Comparison of ENCODE assay signal across 7 cellular contexts in genomic region chr19:39497850-39498261, GRCh38. TPM values are rescaled to one million over a fixed set of nuclear protein-coding genes. Genes with fewer than 3 reads are reported as not detected.
DNase-seq lines count a peak whose midpoint lies in the region; ATAC-seq, FAIRE-seq and TF ChIP-seq lines count a peak whose summit lies in the region.

No MANE protein-coding gene starts in this region.

- peak overlapping the region; percentile 60 for H4K8ac ChIP-seq in H1 (ENCODE audit: extremely low read depth, insufficient read depth, low read length)

- peak overlapping the region; percentile 94; the same call in 1 of the 2 replicates for H2BK15ac ChIP-seq in H1 (ENCODE audit: low read length)

- CTCF ChIA-PET in H1 (lab: Charles Lee; ENCODE audit: partially characterized antibody) = interaction anchor here (0.8 to 6.5 kb wide), 12 partner anchors 9 to 176 kb away, joined by 3 to 47 read pairs (median 6); partner anchors contain the start of genes EID2 and EID2B

- TF ChIP-seq CTCF in MM.1S (IDR thresholded peaks at IDR 0.05; ENCODE audit: low read length) (peak; percentile 35; the same call in 1 of the 2 replicates), H1 (IDR thresholded peaks at IDR 0.05; ENCODE audit: control extremely low read depth in 1 of 3, insufficient read depth in 1 of 3, low read depth in 1 of 3, low read length in 3 of 3) (peak; percentile 31 to 39 (median 39)), neural cell (IDR thresholded peaks at IDR 0.05; ENCODE audit: poor library complexity, severe bottlenecking) (peak; percentile 61)

- peak overlapping the region; percentile 86; the same call in 1 of the 2 replicates for H2BK12ac ChIP-seq in H1 (ENCODE audit: low read depth, low read length)

- peaks cover 65% of the 10 kb centered on the region for H3K27me3 ChIP-seq in MM.1S (replicated peaks; ENCODE audit: insufficient read depth, low read length)
- peaks cover 13 to 47% (median 40%) of the 10 kb centered on the region in 4 experiments for H3K27me3 ChIP-seq in H1 (replicated peaks in 1 of 4; ENCODE audit: control insufficient read depth in 3 of 4, extremely low read depth in 1 of 4, insufficient read depth in 3 of 4, low read length in 3 of 4)
- H3K27me3 ChIP-seq in neural cell (ENCODE audit: insufficient read depth, low read depth, low read length) = peaks cover 10% of the 10 kb centered on the region

- no peak overlapping the region for H3K23ac ChIP-seq in H1 (ENCODE audit: insufficient read length)

- TF ChIP-seq EP300 in H1 (IDR thresholded peaks at IDR 0.05; ENCODE audit: borderline replicate concordance in 1 of 2, low read depth in 2 of 2, low read length in 2 of 2) = no peak
- no peak for TF ChIP-seq EP300 in neural cell (conservative IDR thresholded peaks at IDR 0.05; ENCODE audit: poor library complexity, severe bottlenecking)

- no peak overlapping the region for H2BK20ac ChIP-seq in H1 (ENCODE audit: low read length)

- peak overlapping the region; percentile 29; the same call in 1 of the 2 replicates for H2BK5ac ChIP-seq in H1 (ENCODE audit: low read depth, low read length)

- DNase-seq in GM03348 (ENCODE audit: low spot score) (peak; percentile 53), MM.1S (peak; percentile 27), SHP77 (lab: John Stamatoyannopoulos, UW) (peak; percentile 95 to 97), H1 (ENCODE audit: low read depth in 1 of 2, low spot score in 2 of 2) (peak in 1 of 2 experiments; percentile 85), HPDE6-E6E7 (ENCODE audit: extremely low spot score) (no peak)

- H4K91ac ChIP-seq in H1 (replicated peaks; ENCODE audit: insufficient read length, low read length) = peak overlapping the region; percentile 81

- no peak for ATAC-seq in HG02759 (IDR thresholded peaks at IDR 0.05; ENCODE audit: unreplicated experiment)

- H3K4me2 ChIP-seq in MM.1S (ENCODE audit: low read depth, low read length) = peak overlapping the region; percentile 86
- H3K4me2 ChIP-seq in H1 (ENCODE audit: insufficient read depth in 1 of 2, low read depth in 2 of 2, low read length in 2 of 2) = peak overlapping the region; percentile 87
- no peak overlapping the region for H3K4me2 ChIP-seq in neural cell (ENCODE audit: low read length)

- no peaks in the 10 kb centered on the region for H3K79me1 ChIP-seq in H1 (ENCODE audit: low read depth, low read length)

- H3K36me3 ChIP-seq in MM.1S (replicated peaks; ENCODE audit: insufficient read depth, low read length) (no peaks in the 10 kb centered on the region), H1 (ENCODE audit: control insufficient read depth in 2 of 4, insufficient read depth in 4 of 4, low read length in 3 of 4) (no peaks in the 10 kb centered on the region), neural cell (ENCODE audit: insufficient read depth, low read length) (no peaks in the 10 kb centered on the region)

- H3K14ac ChIP-seq in H1 (ENCODE audit: insufficient read length) = no peak overlapping the region

- 0 out of 2 replicates have a peak overlapping the region, but pooled peaks have one; percentile 54 for H2AK5ac ChIP-seq in H1 (ENCODE audit: low read depth, low read length)

- no peaks in the 10 kb centered on the region for H3K9me2 ChIP-seq in MM.1S (replicated peaks; ENCODE audit: insufficient read depth, low read length)
- H3K9me2 ChIP-seq in neural cell (ENCODE audit: insufficient read depth, low read length) = no peaks in the 10 kb centered on the region

- peak overlapping the region; percentile 33 for H2AFZ ChIP-seq in MM.1S (ENCODE audit: low read length)
- peak overlapping the region; percentile 70; the same call in 1 of the 2 replicates for H2AFZ ChIP-seq in H1 (ENCODE audit: low read length)
- H2AFZ ChIP-seq in neural cell (ENCODE audit: low read depth, low read length) = peak overlapping the region; percentile 46

- H4K5ac ChIP-seq in H1 (ENCODE audit: insufficient read length, low read depth, low read length) = no peak overlapping the region

- TF ChIP-seq RAD21 in H1 (IDR thresholded peaks at IDR 0.05 in 1 of 2, conservative IDR thresholded peaks at IDR 0.05 in 1 of 2; ENCODE audit: low read depth in 2 of 2, low read length in 2 of 2) (peak; percentile 40 to 47), neural cell (conservative IDR thresholded peaks at IDR 0.05) (peak; percentile 54)

- H3K4me3 ChIP-seq in MM.1S (ENCODE audit: low read length) (peak overlapping the region; percentile 44), H1 (ENCODE audit: extremely low read depth in 1 of 4, insufficient read depth in 2 of 4, low read depth in 3 of 4, low read length in 4 of 4) (peak overlapping the region; percentile 45 to 85 (median 56); a peak in 7 of 8 replicates), neural cell (ENCODE audit: low read length) (peak overlapping the region; percentile 54)

- peak; percentile 7 for FAIRE-seq in H1 (lab: Jason Lieb, UNC)

- H3K9ac ChIP-seq in MM.1S (ENCODE audit: low read length) (no peak overlapping the region), H1 (replicated peaks in 1 of 4; ENCODE audit: extremely low read depth in 1 of 4, low read depth in 3 of 4, low read length in 3 of 4) (no peak overlapping the region), neural cell (ENCODE audit: low read length) (peak overlapping the region; percentile 46)

- no peaks in the 10 kb centered on the region for H3F3A ChIP-seq in MM.1S (ENCODE audit: insufficient read depth, low read length)
- no peaks in the 10 kb centered on the region for H3F3A ChIP-seq in neural cell (ENCODE audit: insufficient read depth, low read length, poor library complexity, severe bottlenecking)

- H3K18ac ChIP-seq in H1 (ENCODE audit: extremely low read depth, low read length) = 0 out of 2 replicates have a peak overlapping the region, but pooled peaks have one; percentile 9

- H3K4ac ChIP-seq in H1 (replicated peaks; ENCODE audit: insufficient read length, low read depth, low read length) = peak overlapping the region; percentile 48

- H3K4me1 ChIP-seq in MM.1S (ENCODE audit: low read length) = peaks cover 10% of the 10 kb centered on the region; the same call in 1 of the 2 replicates
- peaks cover 4 to 8% (median 5%) of the 10 kb centered on the region in 4 experiments; a peak in 5 of 7 replicates for H3K4me1 ChIP-seq in H1 (replicated peaks in 1 of 4; ENCODE audit: control insufficient read depth in 3 of 4, insufficient read depth in 4 of 4, low read length in 3 of 4)

- TF ChIP-seq POLR2A in H1 (IDR thresholded peaks at IDR 0.05; ENCODE audit: control extremely low read depth in 1 of 2, low read depth in 2 of 2, low read length in 2 of 2) = peak in 1 of 2 experiments; percentile 38; a peak in 1 of 3 replicates

- no peak overlapping the region for H3K56ac ChIP-seq in H1 (replicated peaks; ENCODE audit: insufficient read length, low read depth, low read length)

- peaks cover 15% of the 10 kb centered on the region for H3K23me2 ChIP-seq in H1 (ENCODE audit: low read depth, low read length)

- no peaks in the 10 kb centered on the region for H3K79me2 ChIP-seq in MM.1S (ENCODE audit: low read length)
- H3K79me2 ChIP-seq in H1 (ENCODE audit: control insufficient read depth in 1 of 2, insufficient read depth in 2 of 2, low read length in 2 of 2) = no peaks in the 10 kb centered on the region
- peaks cover 5% of the 10 kb centered on the region for H3K79me2 ChIP-seq in neural cell (replicated peaks; ENCODE audit: insufficient read depth, low read length)

- H4K20me1 ChIP-seq in MM.1S (ENCODE audit: insufficient read depth, low read length) = no peaks in the 10 kb centered on the region
- no peaks in the 10 kb centered on the region for H4K20me1 ChIP-seq in H1 (replicated peaks in 1 of 2; ENCODE audit: control insufficient read depth in 1 of 2, insufficient read depth in 2 of 2, low read length in 2 of 2)
- no peaks in the 10 kb centered on the region for H4K20me1 ChIP-seq in neural cell (ENCODE audit: insufficient read depth)

- 2% methylated on average over 19 of the region's 23 CpGs; no CpG with 5 or more reads in 1 of the 2 experiments for WGBS in H1 (ENCODE audit: extremely low coverage in 1 of 2, insufficient coverage in 1 of 2, insufficient read length in 1 of 2, insufficient replicate concordance in 2 of 2, low coverage in 1 of 2, low lambda C conversion rate in 2 of 2, missing lambda C conversion rate in 1 of 2), 2 experiments

- H3K9me3 ChIP-seq in MM.1S (replicated peaks; ENCODE audit: insufficient read depth, low read length) = no peaks in the 10 kb centered on the region
- peaks cover 0 to 8% of the 10 kb centered on the region in 2 experiments; a peak in 3 of 4 replicates for H3K9me3 ChIP-seq in H1 (ENCODE audit: insufficient read depth in 2 of 2, low read depth in 1 of 2, low read length in 1 of 2)
- H3K9me3 ChIP-seq in neural cell (ENCODE audit: low read length) = no peaks in the 10 kb centered on the region

- H2BK120ac ChIP-seq in H1 (replicated peaks; ENCODE audit: low read depth, low read length) = peak overlapping the region; percentile 31

- H3K27ac ChIP-seq in MM.1S (ENCODE audit: low read length) (no peak overlapping the region), H1 (ENCODE audit: low read depth, low read length) (no peak overlapping the region), neural cell (ENCODE audit: low read length) (peak overlapping the region; percentile 40)

- POLR2A ChIA-PET in H1 (lab: Charles Lee; ENCODE audit: partially characterized antibody) = interaction anchor here (0.6 to 11.1 kb wide), 19 partner anchors 9 to 107 kb away, joined by 3 to 96 read pairs (median 6); partner anchors contain the start of genes EID2B, MED29, PAF1 and PLEKHG2

RNA-seq across cellular contexts. Expression of gene DLL3, which starts 0.9 kb away (rescaled TPM):
- 11.3 and 12.2 TPM in 2 replicates for total RNA-seq in H1 (2021; fragmentation: NEBNext Ultra II Directional; extraction: Animal tissue kit (Norgen Biotek cat#: 25700))
- polyA plus RNA-seq in H1 (2011; rRNA removed) (13.8 and 16.6 TPM in 2 replicates), neural cell (34.4 and 35.5 TPM in 2 replicates)
- polyA plus RNA-seq in H1 (2011; cell fraction: cytosol; rRNA removed) = 10.9 TPM
- 13.1 TPM for polyA plus RNA-seq in H1 (2011; cell fraction: nucleus; rRNA removed)
- polyA plus RNA-seq in H1 (2012, experiment 1 of 2) = 4.0 to 10.2 TPM (median 8.6 TPM) in 4 replicates
- 6.7 TPM for polyA plus RNA-seq in H1 (2012, experiment 2 of 2)
- 63.8 TPM for polyA plus RNA-seq in H1 (2013, experiment 1 of 2)
- 53.9 TPM for polyA plus RNA-seq in H1 (2013, experiment 2 of 2)
- polyA minus RNA-seq in H1 (2011; rRNA and poly(A)+ RNA removed) = 1.2 and 1.6 TPM in 2 replicates
- 4.3 TPM for polyA minus RNA-seq in H1 (2011; cell fraction: cytosol; rRNA and poly(A)+ RNA removed)
- polyA minus RNA-seq in H1 (2011; cell fraction: nucleus; rRNA and poly(A)+ RNA removed) = 3.9 TPM
- 8.0 and 8.9 TPM in 2 replicates for polyA minus RNA-seq in neural cell

RNA-seq across cellular contexts. Expression of gene SELENOV, which starts 17.1 kb away (rescaled TPM):
- 8.4 and 11.0 TPM in 2 replicates for total RNA-seq in H1 (2021; fragmentation: NEBNext Ultra II Directional; extraction: Animal tissue kit (Norgen Biotek cat#: 25700))
- polyA plus RNA-seq in H1 (2011; rRNA removed) = 10.7 and 21.8 TPM in 2 replicates
- polyA plus RNA-seq in H1 (2011; cell fraction: cytosol; rRNA removed) = 11.5 TPM
- polyA plus RNA-seq in H1 (2011; cell fraction: nucleus; rRNA removed) = 27.1 TPM
- polyA plus RNA-seq in H1 (2012, experiment 1 of 2) = 9.8 to 12.5 TPM (median 11.4 TPM) in 4 replicates
- polyA plus RNA-seq in H1 (2012, experiment 2 of 2) = 9.3 TPM
- 23.6 TPM for polyA plus RNA-seq in H1 (2013, experiment 1 of 2)
- polyA plus RNA-seq in H1 (2013, experiment 2 of 2) = 19.1 TPM
- 1.2 and 2.0 TPM in 2 replicates for polyA minus RNA-seq in H1 (2011; rRNA and poly(A)+ RNA removed)
- 4.4 TPM for polyA minus RNA-seq in H1 (2011; cell fraction: cytosol; rRNA and poly(A)+ RNA removed)
- polyA minus RNA-seq in H1 (2011; cell fraction: nucleus; rRNA and poly(A)+ RNA removed) = 16.2 TPM
- polyA plus RNA-seq in neural cell = 1.3 TPM in 1 of 2 replicates, not detected in the other
- polyA minus RNA-seq in neural cell = not detected in 2 replicates

RNA-seq across cellular contexts. Expression of gene TIMM50, which starts 17.2 kb away (rescaled TPM):
- 153 and 155 TPM in 2 replicates for total RNA-seq in H1 (2021; fragmentation: NEBNext Ultra II Directional; extraction: Animal tissue kit (Norgen Biotek cat#: 25700))
- polyA plus RNA-seq in H1 (2011; rRNA removed) (187 and 217 TPM in 2 replicates), neural cell (64.1 and 66.2 TPM in 2 replicates)
- polyA plus RNA-seq in H1 (2011; cell fraction: cytosol; rRNA removed) = 162 TPM
- polyA plus RNA-seq in H1 (2011; cell fraction: nucleus; rRNA removed) = 233 TPM
- polyA plus RNA-seq in H1 (2012, experiment 1 of 2) = 147 to 197 TPM (median 169 TPM) in 4 replicates
- 251 TPM for polyA plus RNA-seq in H1 (2012, experiment 2 of 2)
- polyA plus RNA-seq in H1 (2013, experiment 1 of 2) = 125 TPM
- 123 TPM for polyA plus RNA-seq in H1 (2013, experiment 2 of 2)
- 121 and 126 TPM in 2 replicates for polyA minus RNA-seq in H1 (2011; rRNA and poly(A)+ RNA removed)
- polyA minus RNA-seq in H1 (2011; cell fraction: cytosol; rRNA and poly(A)+ RNA removed) = 92.0 TPM
- polyA minus RNA-seq in H1 (2011; cell fraction: nucleus; rRNA and poly(A)+ RNA removed) = 71.7 TPM
- 42.0 and 47.0 TPM in 2 replicates for polyA minus RNA-seq in neural cell

RNA-seq across cellular contexts. Expression of gene EID2B, which starts 34.8 kb away (rescaled TPM):
- total RNA-seq in H1 (2021; fragmentation: NEBNext Ultra II Directional; extraction: Animal tissue kit (Norgen Biotek cat#: 25700)) = 2.4 and 3.4 TPM in 2 replicates
- polyA plus RNA-seq in H1 (2011; rRNA removed) (2.1 and 11.3 TPM in 2 replicates), neural cell (32.6 and 36.5 TPM in 2 replicates)
- polyA plus RNA-seq in H1 (2011; cell fraction: cytosol; rRNA removed) = 3.4 TPM
- 2.6 TPM for polyA plus RNA-seq in H1 (2011; cell fraction: nucleus; rRNA removed)
- polyA plus RNA-seq in H1 (2012, experiment 1 of 2) = 1.5 to 2.6 TPM (median 1.8 TPM) in 4 replicates
- polyA plus RNA-seq in H1 (2012, experiment 2 of 2) = 1.3 TPM
- 3.8 TPM for polyA plus RNA-seq in H1 (2013, experiment 1 of 2)
- polyA plus RNA-seq in H1 (2013, experiment 2 of 2) = 3.0 TPM
- polyA minus RNA-seq in H1 (2011; rRNA and poly(A)+ RNA removed) = 0.93 and 2.3 TPM in 2 replicates
- 0.95 TPM for polyA minus RNA-seq in H1 (2011; cell fraction: cytosol; rRNA and poly(A)+ RNA removed)
- 1.5 TPM for polyA minus RNA-seq in H1 (2011; cell fraction: nucleus; rRNA and poly(A)+ RNA removed)
- polyA minus RNA-seq in neural cell = 30.7 and 37.3 TPM in 2 replicates

RNA-seq across cellular contexts. Expression of gene EID2, which starts 42.1 kb away (rescaled TPM):
- 29.6 and 29.9 TPM in 2 replicates for total RNA-seq in H1 (2021; fragmentation: NEBNext Ultra II Directional; extraction: Animal tissue kit (Norgen Biotek cat#: 25700))
- polyA plus RNA-seq in H1 (2011; rRNA removed) (7.6 and 7.8 TPM in 2 replicates), neural cell (45.4 and 47.4 TPM in 2 replicates)
- 15.5 TPM for polyA plus RNA-seq in H1 (2011; cell fraction: cytosol; rRNA removed)
- 8.9 TPM for polyA plus RNA-seq in H1 (2011; cell fraction: nucleus; rRNA removed)
- 19.2 to 23.4 TPM (median 19.8 TPM) in 4 replicates for polyA plus RNA-seq in H1 (2012, experiment 1 of 2)
- 7.5 TPM for polyA plus RNA-seq in H1 (2012, experiment 2 of 2)
- polyA plus RNA-seq in H1 (2013, experiment 1 of 2) = 24.5 TPM
- 23.5 TPM for polyA plus RNA-seq in H1 (2013, experiment 2 of 2)
- 3.8 and 4.0 TPM in 2 replicates for polyA minus RNA-seq in H1 (2011; rRNA and poly(A)+ RNA removed)
- 9.8 TPM for polyA minus RNA-seq in H1 (2011; cell fraction: cytosol; rRNA and poly(A)+ RNA removed)
- 7.2 TPM for polyA minus RNA-seq in H1 (2011; cell fraction: nucleus; rRNA and poly(A)+ RNA removed)
- 31.6 and 37.7 TPM in 2 replicates for polyA minus RNA-seq in neural cell
